In the genomic region with DNA sequence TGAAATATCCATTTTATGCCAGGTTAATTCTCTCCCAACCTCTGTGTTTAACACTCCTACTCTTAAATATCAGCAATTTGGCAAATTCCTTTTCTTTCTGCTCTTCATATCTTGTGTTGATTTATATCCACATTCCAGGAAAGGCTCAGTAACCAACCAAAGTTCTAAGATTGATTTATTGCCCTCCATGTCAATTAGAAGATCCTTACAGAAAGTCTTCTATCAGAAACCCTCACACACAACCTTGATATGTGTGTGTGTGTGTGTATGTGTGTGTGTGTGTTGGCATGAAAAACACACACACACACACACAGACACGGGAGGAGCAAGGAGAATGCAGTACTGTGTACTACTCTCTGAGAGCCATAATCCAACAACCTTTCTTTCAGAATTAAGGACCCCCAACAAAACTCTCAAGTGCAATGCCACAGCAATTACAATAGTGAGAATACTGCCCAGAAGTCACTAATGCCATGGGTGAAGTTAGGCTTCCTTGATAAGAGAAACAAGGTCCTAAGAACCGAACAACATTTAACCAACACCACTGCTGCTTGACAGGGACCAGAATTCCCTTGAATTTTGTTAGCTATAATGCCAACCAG, we compare ENCODE assay signal across 13 cellular contexts. TPM values are rescaled to one million over a fixed set of nuclear protein-coding genes. Genes with fewer than 3 reads are reported as not detected.
DNase-seq lines count a peak whose midpoint lies in the region; ATAC-seq and TF ChIP-seq lines count a peak whose summit lies in the region.
"Had no signal": no experiment of that assay in that cellular context is flagged by ENCODE, and none has a peak within 500 bp of the region (broad histone marks: within the 10 kb centered on the region; RNA-seq: fewer than 3 reads in every experiment).

No MANE protein-coding gene starts in this region.

- no peaks in the 10 kb centered on the region for H3K36me3 ChIP-seq in esophagus squamous epithelium
- H3K36me3 ChIP-seq: BLaER1 treated with 17β-estradiol and CSF1 and Interleukin-3, amounts not matched to agents 10 nM and 100 nM had no signal

- H3K4me1 Mint-ChIP-seq in nephron (peaks cover 47% of the 10 kb centered on the region), natural killer cell (no peaks in the 10 kb centered on the region)

- no peaks in the 10 kb centered on the region for H3K9me3 ChIP-seq in right cardiac atrium (ENCODE audit: control insufficient read depth, low read length)
- no peaks in the 10 kb centered on the region for H3K9me3 ChIP-seq in esophagus squamous epithelium
- H3K9me3 ChIP-seq: BLaER1 treated with 17β-estradiol and CSF1 and Interleukin-3, amounts not matched to agents 10 nM and 100 nM had no signal

- H3K9me3 Mint-ChIP-seq in nephron (no peaks in the 10 kb centered on the region), natural killer cell (peaks cover 4 to 5% of the 10 kb centered on the region in 2 donors)

- H3K27me3 ChIP-seq in right cardiac atrium (ENCODE audit: control insufficient read depth, insufficient read depth) (no peaks in the 10 kb centered on the region), esophagus squamous epithelium (peaks cover 0 to 30% (median 0%) of the 10 kb centered on the region in 4 donors)

- intact Hi-C loops in right cardiac atrium (cut with DNase I), result no loop called here
- intact Hi-C loops in left ventricle myocardium superior (cut with micrococcal nuclease), result no loop called here
- intact Hi-C loops in esophagus squamous epithelium (cut with DNase I), result no loop called here
- intact Hi-C loops in natural killer cell (cut with micrococcal nuclease), result no loop called here

- peak overlapping the region; percentile 51 to 75 (median 58) for H3K27ac Mint-ChIP-seq in nephron
- H3K27ac Mint-ChIP-seq in natural killer cell, result no peak overlapping the region
- H3K27ac Mint-ChIP-seq: activated CD8-positive, alpha-beta T cell treated with anti-CD3 and anti-CD28 coated beads, Interleukin-2, amount 10 ng/mL, durations not matched to agents 7 days and 5 days had no signal

- DNase-seq in right cardiac atrium, result no peak
- no peak for DNase-seq in left ventricle myocardium superior
- no peak for DNase-seq in esophagus squamous epithelium (lab: John Stamatoyannopoulos, UW)
- DNase-seq in KG1 (lab: John Stamatoyannopoulos, UW), result no peak
- DNase-seq in natural killer cell, result no peak
- DNase-seq in activated CD4-positive, alpha-beta T cell treated with anti-CD3 and anti-CD28 coated beads, Interleukin-2, amount 50 U/mL, for 48 hours, result no peak
- DNase-seq: activated CD8-positive, alpha-beta T cell treated with anti-CD3 and anti-CD28 coated beads, Interleukin-2, amount 10 ng/mL, durations not matched to agents 7 days and 5 days; NCI-H345; stimulated activated CD4-positive, alpha-beta T cell treated with anti-CD3 and anti-CD28 coated beads, Interleukin-4, amount 100 ng/mL, for 24 hours had no signal

- peak overlapping the region; percentile 7 for H3K4me3 ChIP-seq in right cardiac atrium (ENCODE audit: low read length)
- H3K4me3 ChIP-seq in esophagus squamous epithelium, result peak overlapping the region in 3 of 4 donors; percentile 30 to 61 (median 37)
- H3K4me3 ChIP-seq: BLaER1 treated with 17β-estradiol and CSF1 and Interleukin-3, amounts not matched to agents 10 nM and 100 nM had no signal

- WGBS in right cardiac atrium, result 8% methylated on average over 2 of the region's 2 CpGs
- WGBS in esophagus squamous epithelium, 2 donors, result 0 to 7% methylated on average over 2 of the region's 2 CpGs

- no peak for ATAC-seq in right cardiac atrium
- ATAC-seq in left ventricle myocardium superior, result no peak
- no peak for ATAC-seq in natural killer cell
- ATAC-seq in GM21528 (IDR thresholded peaks at IDR 0.05; ENCODE audit: low FRiP score, unreplicated experiment), result no peak
- ATAC-seq: activated CD8-positive, alpha-beta T cell treated with anti-CD3 and anti-CD28 coated beads, Interleukin-2, amount 10 ng/mL, durations not matched to agents 7 days and 5 days; HepG2 had no signal

- H3K36me3 Mint-ChIP-seq in nephron (ENCODE audit: low read depth), result no peaks in the 10 kb centered on the region
- H3K36me3 Mint-ChIP-seq in natural killer cell, result no peaks in the 10 kb centered on the region

- H3K27ac ChIP-seq in right cardiac atrium (ENCODE audit: low read length) (no peak overlapping the region), esophagus squamous epithelium (no peak overlapping the region)
- H3K27ac ChIP-seq: BLaER1 treated with 17β-estradiol and CSF1 and Interleukin-3, amounts not matched to agents 10 nM and 100 nM had no signal

- TF ChIP-seq POLR2A in esophagus squamous epithelium (IDR thresholded peaks at IDR 0.05), result no peak

- no peaks in the 10 kb centered on the region for H3K4me1 ChIP-seq in right cardiac atrium (ENCODE audit: control insufficient read depth, insufficient read depth, low read length)
- H3K4me1 ChIP-seq in esophagus squamous epithelium, result no peaks in the 10 kb centered on the region
- H3K4me1 ChIP-seq: BLaER1 treated with 17β-estradiol and CSF1 and Interleukin-3, amounts not matched to agents 10 nM and 100 nM had no signal

- no peak for TF ChIP-seq CTCF in esophagus squamous epithelium (IDR thresholded peaks at IDR 0.05)
- TF ChIP-seq CTCF in nephron (IDR thresholded peaks at IDR 0.05; ENCODE audit: unreplicated experiment in 3 of 3), result no peak
- TF ChIP-seq CTCF in natural killer cell (IDR thresholded peaks at IDR 0.05), result no peak

- H3K4me3 Mint-ChIP-seq in nephron (peak overlapping the region; percentile 86 to 91 (median 88)), natural killer cell (no peak overlapping the region)
- H3K4me3 Mint-ChIP-seq: activated CD8-positive, alpha-beta T cell treated with anti-CD3 and anti-CD28 coated beads, Interleukin-2, amount 10 ng/mL, durations not matched to agents 7 days and 5 days had no signal

- H3K27me3 Mint-ChIP-seq in nephron (ENCODE audit: low read depth), result peaks cover 14% of the 10 kb centered on the region
- no peaks in the 10 kb centered on the region for H3K27me3 Mint-ChIP-seq in natural killer cell (ENCODE audit: low read depth in 2 of 2)

RNA-seq across cellular contexts. Expression of gene LSAMP, which starts 1.1 kb away (rescaled TPM):
- total RNA-seq in right cardiac atrium (1 to 10 TPM; 2.5 to 6.2 (median 4.9) TPM), left ventricle myocardium superior (19.9 TPM), esophagus squamous epithelium (1 to 10 TPM in 2 of 4 donors, under 1 TPM in 2; 0.30 to 5.5 (median 1.4) TPM), natural killer cell (not detected)
- polyA plus RNA-seq in right cardiac atrium, result 1.4 TPM
- total RNA-seq: activated CD8-positive, alpha-beta T cell treated with anti-CD3 and anti-CD28 coated beads, Interleukin-2, amount 10 ng/mL, durations not matched to agents 7 days and 5 days; HepG2 had no signal
- polyA plus RNA-seq: HepG2 had no signal

Comparison
In these comparisons a context has a peak if more than half of its experiments do, and no peak if none do; other contexts are left out.
1. H3K27ac Mint-ChIP-seq: peak in nephron (3 of 3); none in natural killer cell (0 of 2).